Comparison of ENCODE assay signal across 15 cellular contexts in genomic region chr11:110125632-110126031, GRCh38. TPM values are rescaled to one million over a fixed set of nuclear protein-coding genes. Genes with fewer than 3 reads are reported as not detected.
DNase-seq lines count a peak whose midpoint lies in the region; ATAC-seq and TF ChIP-seq lines count a peak whose summit lies in the region.
"Had no signal": no experiment of that assay in that cellular context is flagged by ENCODE, and none has a peak within 500 bp of the region (broad histone marks: within the 10 kb centered on the region; RNA-seq: fewer than 3 reads in every experiment).

No MANE protein-coding gene starts in this region.

- H2BK15ac ChIP-seq in IMR-90 (ENCODE audit: low read depth, low read length): no peak overlapping the region

- TF ChIP-seq POLR2A in IMR-90 (IDR thresholded peaks at IDR 0.05; ENCODE audit: low read depth, low read length): no peak

- dilution Hi-C loops in IMR-90 (cut with HindIII; ENCODE audit: low sequenced_read_pairs, unreplicated experiment): no loop called here

- CTCF ChIA-PET in IMR-90 (lab: Yijun Ruan, JAX): interaction anchor here (0.5 kb wide), 1 partner anchor 114 kb away, joined by 3 read pairs; no protein-coding TSS in a partner anchor

- H4K5ac ChIP-seq in IMR-90 (ENCODE audit: low read depth, low read length): no peak overlapping the region

- no CpG with 5 or more reads among the region's 4 CpGs for WGBS in IMR-90 (ENCODE audit: extremely low coverage in 2 of 2, insufficient read length in 1 of 2), 2 experiments

- no peak overlapping the region for H4K91ac ChIP-seq in IMR-90 (ENCODE audit: insufficient read depth, low read depth, low read length)

- no peaks in the 10 kb centered on the region for H3K9me3 ChIP-seq in IMR-90 (ENCODE audit: control insufficient read depth, insufficient read depth, low read length)
- H3K9me3 ChIP-seq: gastrocnemius medialis had no signal

- no peak overlapping the region for H4K8ac ChIP-seq in IMR-90 (ENCODE audit: low read depth in 2 of 2, low read length in 2 of 2)

- H2AK5ac ChIP-seq in IMR-90 (ENCODE audit: low read depth, low read length): no peak overlapping the region

- no peak overlapping the region for H2AFZ ChIP-seq in IMR-90 (replicated peaks; ENCODE audit: low read length, poor library complexity)

- no peak overlapping the region for H3K14ac ChIP-seq in IMR-90 (replicated peaks; ENCODE audit: low read depth, low read length)

- in situ Hi-C loops in IMR-90 (cut with MboI; ENCODE audit: low sequenced_read_pairs): no loop called here

- H3K27ac ChIP-seq in IMR-90 (ENCODE audit: insufficient read depth, low read length): no peak overlapping the region
- H3K27ac ChIP-seq: gastrocnemius medialis, KMS-11, SK-N-MC had no signal

- H3K56ac ChIP-seq in IMR-90 (ENCODE audit: extremely low read depth, insufficient read depth, low read length): no peak overlapping the region

- no peak overlapping the region for H2BK20ac ChIP-seq in IMR-90 (ENCODE audit: low read depth, low read length)

- H3K4ac ChIP-seq in IMR-90 (ENCODE audit: low read depth, low read length): no peak overlapping the region; the same call in 1 of the 2 replicates

- peaks cover 18 to 56% of the 10 kb centered on the region in 2 experiments for H3K79me1 ChIP-seq in IMR-90 (ENCODE audit: low read depth in 1 of 2, low read length in 2 of 2)

- H3K36me3 ChIP-seq in IMR-90 (ENCODE audit: control insufficient read depth, insufficient read depth, low read length): no peaks in the 10 kb centered on the region
- H3K36me3 ChIP-seq: gastrocnemius medialis had no signal

- H2BK120ac ChIP-seq in IMR-90 (ENCODE audit: low read depth, low read length): no peak overlapping the region

- H3K4me3 ChIP-seq in IMR-90 (ENCODE audit: insufficient read depth, low read depth, low read length): no peak overlapping the region
- no peak overlapping the region for H3K4me3 ChIP-seq in cardiac fibroblast (replicated peaks in 1 of 2; ENCODE audit: low read depth in 2 of 2, low read length in 2 of 2)
- H3K4me3 ChIP-seq: gastrocnemius medialis, SK-N-MC had no signal

- no peak overlapping the region for H2AK9ac ChIP-seq in IMR-90 (replicated peaks; ENCODE audit: low read depth, low read length, poor library complexity)

- no peak overlapping the region for H3K4me2 ChIP-seq in IMR-90 (ENCODE audit: low read depth, low read length)
- H3K4me2 ChIP-seq: KMS-11 had no signal

- H3K18ac ChIP-seq in IMR-90 (ENCODE audit: low read depth, low read length): no peak overlapping the region

- H3K23ac ChIP-seq in IMR-90 (ENCODE audit: low read depth, low read length): no peak overlapping the region

- ATAC-seq in IMR-90 (ENCODE audit: low read depth) (peak; percentile 36; the same call in 1 of the 2 replicates), HG02610 (IDR thresholded peaks at IDR 0.05; ENCODE audit: unreplicated experiment) (no peak)
- ATAC-seq: activated naive CD4-positive, alpha-beta T cell treated with anti-CD3 and anti-CD28 coated beads, Interleukin-2, amount 50 U/mL, for 72 hours; gastrocnemius medialis had no signal

- no peaks in the 10 kb centered on the region for H3K27me3 ChIP-seq in IMR-90 (ENCODE audit: control insufficient read depth, insufficient read depth, low read length)
- H3K27me3 ChIP-seq: gastrocnemius medialis had no signal

- intact Hi-C loops in IMR-90 (cut with micrococcal nuclease): loop anchor here (5.0 kb wide), 1 partner anchor 37 kb away; no protein-coding TSS in a partner anchor

- POLR2A ChIA-PET in IMR-90 (lab: Charles Lee; ENCODE audit: unreplicated experiment): no interaction called here

- no TSS peak for BruUV-seq in IMR-90 (replicated peaks; lab: Mats Ljungman, UMichigan)

- no peak for TF ChIP-seq RAD21 in IMR-90 (IDR thresholded peaks at IDR 0.05; ENCODE audit: low read length)

- H3K9ac ChIP-seq in IMR-90 (ENCODE audit: low read depth, low read length): no peak overlapping the region
- H3K9ac ChIP-seq: KMS-11 had no signal

- DNase-seq in IMR-90 (peak; percentile 60), cardiac fibroblast (ENCODE audit: low read depth in 2 of 2) (peak; percentile 85 to 96), left kidney (ENCODE audit: low read depth, low spot score) (peak; percentile 5), NCI-H2029 (lab: John Stamatoyannopoulos, UW) (no peak), NCI-H510A treated with DMSO at 0.1 percent for 48 hours (lab: John Stamatoyannopoulos, UW) (no peak), putamen (ENCODE audit: low spot score) (no peak)
- DNase-seq: COR-L47, cortex of kidney, gastrocnemius medialis, naive B cell, NCI-H2029 treated with DMSO at 0.1 percent for 48 hours had no signal

- H3K9me1 ChIP-seq in IMR-90 (ENCODE audit: insufficient read depth, low read length): peaks cover 4% of the 10 kb centered on the region

- TF ChIP-seq CTCF in IMR-90 (conservative IDR thresholded peaks at IDR 0.05; ENCODE audit: low read depth, low read length): no peak
- no peak for TF ChIP-seq CTCF in cardiac fibroblast (IDR thresholded peaks at IDR 0.05; ENCODE audit: low read depth, low read length)

- H4K20me1 ChIP-seq in IMR-90 (ENCODE audit: insufficient read depth, low read length): peaks cover 3% of the 10 kb centered on the region; the same call in 1 of the 2 replicates

- peaks cover 3% of the 10 kb centered on the region for H3K4me1 ChIP-seq in IMR-90 (ENCODE audit: control insufficient read depth, insufficient read depth, low read length)

- H2BK5ac ChIP-seq in IMR-90 (ENCODE audit: low read depth, low read length, poor library complexity, severe bottlenecking): no peak overlapping the region

TF ChIP-seq in IMR-90, 13 proteins besides CTCF, POLR2A, EP300 and RAD21:
- TF ChIP-seq MAZ (IDR thresholded peaks at IDR 0.05; ENCODE audit: borderline replicate concordance, low read depth, low read length) (peak; percentile 30; the same call in 1 of the 2 replicates), MAFK (IDR thresholded peaks at IDR 0.05; ENCODE audit: low read depth, low read length) (0 out of 2 replicates have a peak, but pooled peaks have one; percentile 38), BHLHE40 (IDR thresholded peaks at IDR 0.05; ENCODE audit: low read depth, low read length) (no peak)

RNA-seq across cellular contexts. Expression of gene ZC3H12C, which starts 32.4 kb away (rescaled TPM):
- 14.2 and 15.8 TPM in 2 replicates for total RNA-seq in IMR-90 (2012; rRNA removed)
- 4.2 and 4.7 TPM in 2 replicates for polyA plus RNA-seq in IMR-90 (2012; rRNA removed)
- 1.7 and 2.2 TPM in 2 replicates for polyA plus RNA-seq in IMR-90 (2012; cell fraction: cytosol; rRNA removed)
- 5.2 and 12.8 TPM in 2 replicates for polyA plus RNA-seq in IMR-90 (2012; cell fraction: nucleus; rRNA removed; ENCODE audit: low replicate concordance)

Comparison
In these comparisons a context has a peak if more than half of its experiments do, and no peak if none do; other contexts are left out.
1. DNase-seq: peak in IMR-90 (single experiment), cardiac fibroblast (2 of 2) and left kidney (single experiment); none in NCI-H2029 (single experiment), NCI-H510A treated with DMSO at 0.1 percent for 48 hours (single experiment) and putamen (single experiment).